ENCODE assay signal across 6 cellular contexts in genomic region chr1:153968000-153968363, GRCh38. TPM values are rescaled to one million over a fixed set of nuclear protein-coding genes. Genes with fewer than 3 reads are reported as not detected.
DNase-seq lines count a peak whose midpoint lies in the region; ATAC-seq and TF ChIP-seq lines count a peak whose summit lies in the region.

No MANE protein-coding gene starts in this region.

- H3K27ac Mint-ChIP-seq in H9: peak overlapping the region; percentile 99 to 100 (median 99)
- H3K27ac Mint-ChIP-seq in activated CD8-positive, alpha-beta T cell treated with anti-CD3 and anti-CD28 coated beads, Interleukin-2, amount 10 ng/mL, durations not matched to agents 7 days and 5 days: peak overlapping the region; percentile 93

- H3K9me3 Mint-ChIP-seq in H9: peaks cover 0 to 4% of the 10 kb centered on the region in 2 experiments; a peak in 2 of 5 replicates
- no peaks in the 10 kb centered on the region for H3K9me3 Mint-ChIP-seq in activated CD8-positive, alpha-beta T cell treated with anti-CD3 and anti-CD28 coated beads, Interleukin-2, amount 10 ng/mL, durations not matched to agents 7 days and 5 days (ENCODE audit: insufficient read depth)

- peaks cover 9 to 21% (median 17%) of the 10 kb centered on the region in 3 experiments; a peak in 6 of 7 replicates for H3K36me3 Mint-ChIP-seq in H9 (ENCODE audit: insufficient read depth in 1 of 3, low read depth in 3 of 3)
- H3K36me3 Mint-ChIP-seq in activated CD8-positive, alpha-beta T cell treated with anti-CD3 and anti-CD28 coated beads, Interleukin-2, amount 10 ng/mL, durations not matched to agents 7 days and 5 days (ENCODE audit: low read depth): peaks cover 14% of the 10 kb centered on the region

- H3K14ac ChIP-seq in H9 (ENCODE audit: insufficient read depth, low read length): peak overlapping the region; percentile 77; the same call in 1 of the 2 replicates

- H4K91ac ChIP-seq in H9 (ENCODE audit: insufficient read length, low read depth, low read length): no peak overlapping the region

- H3K18ac ChIP-seq in H9 (ENCODE audit: insufficient read length, low read depth, low read length) (peak overlapping the region; percentile 31), mesendoderm (ENCODE audit: low read length) (peak overlapping the region; percentile 8)

- no CpG with 5 or more reads among the region's 8 CpGs for WGBS in H9 (ENCODE audit: extremely low coverage, insufficient read length, low lambda C conversion rate)
- whole genome bisulfite sequencing in mesendoderm (ENCODE audit: extremely low coverage, insufficient coverage, low lambda C conversion rate): no CpG with 5 or more reads among the region's 8 CpGs

- ATAC-seq in activated CD8-positive, alpha-beta T cell treated with anti-CD3 and anti-CD28 coated beads, Interleukin-2, amount 10 ng/mL, durations not matched to agents 7 days and 5 days: no peak

- no peak overlapping the region for H2AFZ ChIP-seq in H9 (ENCODE audit: low read length)

- no peak overlapping the region for H3K23ac ChIP-seq in H9 (ENCODE audit: insufficient read length, low read depth, low read length)
- H3K23ac ChIP-seq in mesendoderm (ENCODE audit: low read length): no peak overlapping the region

- no peak overlapping the region for H2BK20ac ChIP-seq in H9 (ENCODE audit: low read depth, low read length, poor library complexity, severe bottlenecking)

- POLR2A ChIA-PET in activated CD8-positive, alpha-beta T cell treated with anti-CD3 and anti-CD28 coated beads, Interleukin-2, amount 10 ng/mL, durations not matched to agents 7 days and 5 days (lab: Charles Lee): interaction anchor here (0.6 to 4.1 kb wide), 23 partner anchors 9 to 428 kb away, joined by 3 to 62 read pairs (median 5); partner anchors contain the start of genes CRTC2, DENND4B, GATAD2B and JTB

- H3T11ph ChIP-seq in H9 (ENCODE audit: low read length): no peak overlapping the region

- no peak overlapping the region for H2BK12ac ChIP-seq in H9 (ENCODE audit: insufficient read length, low read depth, low read length)

- H3K56ac ChIP-seq in H9 (ENCODE audit: insufficient read length, low read depth, low read length): no peak overlapping the region
- H3K56ac ChIP-seq in mesendoderm (ENCODE audit: low read length): peak overlapping the region; percentile 82

- H2BK15ac ChIP-seq in H9 (ENCODE audit: low read depth, low read length) (no peak overlapping the region), mesendoderm (replicated peaks; ENCODE audit: low read depth) (no peak overlapping the region)

- peak overlapping the region; percentile 0 for H4K5ac ChIP-seq in H9 (ENCODE audit: insufficient read length, low read depth, low read length)
- H4K5ac ChIP-seq in mesendoderm (ENCODE audit: low read length): no peak overlapping the region

- no peak overlapping the region for H2BK5ac ChIP-seq in H9 (ENCODE audit: insufficient read length, low read length)
- no peak overlapping the region for H2BK5ac ChIP-seq in mesendoderm (ENCODE audit: low read length)

- TF ChIP-seq CTCF in H9 (conservative IDR thresholded peaks at IDR 0.05): no peak

- DNase-seq in H9 (peak; percentile 61), mesendoderm (no peak), A172 (ENCODE audit: low spot score) (no peak), kidney tubule cell (ENCODE audit: low spot score) (no peak)
- DNase-seq in activated CD8-positive, alpha-beta T cell treated with anti-CD3 and anti-CD28 coated beads, Interleukin-2, amount 10 ng/mL, durations not matched to agents 7 days and 5 days: no peak
- no peak for DNase-seq in stimulated activated CD4-positive, alpha-beta T cell treated with anti-CD3 and anti-CD28 coated beads, Interleukin-15, amount 100 ng/mL, for 24 hours

- H3K4me1 ChIP-seq in H9 (ENCODE audit: insufficient read depth, low read length): no peaks in the 10 kb centered on the region
- H3K4me1 ChIP-seq in mesendoderm (ENCODE audit: control insufficient read depth, low read depth, low read length): peaks cover 2% of the 10 kb centered on the region

- CTCF ChIA-PET in activated CD8-positive, alpha-beta T cell treated with anti-CD3 and anti-CD28 coated beads, Interleukin-2, amount 10 ng/mL, durations not matched to agents 7 days and 5 days (lab: Charles Lee): interaction anchor here (0.8 to 7.4 kb wide), 12 partner anchors 9 to 296 kb away, joined by 3 to 109 read pairs (median 4); partner anchors contain the start of genes CRTC2, DENND4B, GATAD2B and JTB

- no peaks in the 10 kb centered on the region for H3K27me3 Mint-ChIP-seq in H9 (ENCODE audit: low read depth)
- H3K27me3 Mint-ChIP-seq in activated CD8-positive, alpha-beta T cell treated with anti-CD3 and anti-CD28 coated beads, Interleukin-2, amount 10 ng/mL, durations not matched to agents 7 days and 5 days (ENCODE audit: low read depth): no peaks in the 10 kb centered on the region

- peak overlapping the region; percentile 77 for H3K9ac ChIP-seq in H9 (ENCODE audit: extremely low read depth, insufficient read length, low read length)
- peak overlapping the region; percentile 65 for H3K9ac ChIP-seq in mesendoderm (ENCODE audit: low read length)

- peaks cover 14% of the 10 kb centered on the region for H3K23me2 ChIP-seq in H9 (ENCODE audit: insufficient read length, low read depth, low read length, poor library complexity, severe bottlenecking)

- H3K79me2 ChIP-seq in H9 (ENCODE audit: insufficient read depth, low read length) (peaks cover under 1% of the 10 kb centered on the region; the same call in 1 of the 2 replicates), mesendoderm (ENCODE audit: control insufficient read depth, insufficient read depth, low read length) (peaks cover 3% of the 10 kb centered on the region)

- no peak overlapping the region for H3K4me3 ChIP-seq in mesendoderm (ENCODE audit: low read length)

- H3K4me2 ChIP-seq in H9 (ENCODE audit: insufficient read depth, insufficient read length, low read length) (peak overlapping the region; percentile 81), mesendoderm (ENCODE audit: low read length) (peak overlapping the region; percentile 57)

- H4K8ac ChIP-seq in H9 (replicated peaks; ENCODE audit: insufficient read length, low read depth, low read length) (no peak overlapping the region), mesendoderm (ENCODE audit: low read depth, low read length) (no peak overlapping the region)

- H3K4me3 Mint-ChIP-seq in H9: peak overlapping the region; percentile 87 to 96
- peak overlapping the region; percentile 86 for H3K4me3 Mint-ChIP-seq in activated CD8-positive, alpha-beta T cell treated with anti-CD3 and anti-CD28 coated beads, Interleukin-2, amount 10 ng/mL, durations not matched to agents 7 days and 5 days

- no peak overlapping the region for H2AK5ac ChIP-seq in H9 (ENCODE audit: insufficient read length, low read length)
- no peak overlapping the region for H2AK5ac ChIP-seq in mesendoderm (ENCODE audit: low read length)

- H4K20me1 ChIP-seq in H9 (ENCODE audit: control insufficient read depth, insufficient read depth, insufficient read length): no peaks in the 10 kb centered on the region

- peak overlapping the region; percentile 50 for H3K27ac ChIP-seq in H9 (ENCODE audit: insufficient read length, low read depth, low read length)
- H3K27ac ChIP-seq in mesendoderm (ENCODE audit: low read depth, low read length): no peak overlapping the region

- peaks cover under 1% of the 10 kb centered on the region for H3K79me1 ChIP-seq in H9 (ENCODE audit: insufficient read depth, low read depth, low read length, poor library complexity, severe bottlenecking)
- H3K79me1 ChIP-seq in mesendoderm (ENCODE audit: low read length): peaks cover 2% of the 10 kb centered on the region

- no peak overlapping the region for H3K4ac ChIP-seq in H9 (ENCODE audit: low read depth, low read length)
- H3K4ac ChIP-seq in mesendoderm (ENCODE audit: low read depth, low read length): peak overlapping the region; percentile 24

- H3K4me1 Mint-ChIP-seq in H9: peaks cover 31 to 39% of the 10 kb centered on the region in 2 experiments
- peaks cover 58% of the 10 kb centered on the region for H3K4me1 Mint-ChIP-seq in activated CD8-positive, alpha-beta T cell treated with anti-CD3 and anti-CD28 coated beads, Interleukin-2, amount 10 ng/mL, durations not matched to agents 7 days and 5 days (ENCODE audit: low read depth)

- no peak overlapping the region for H2BK120ac ChIP-seq in H9 (ENCODE audit: low read depth, low read length, poor library complexity, severe bottlenecking)
- H2BK120ac ChIP-seq in mesendoderm (ENCODE audit: low read depth, low read length): no peak overlapping the region

- H3K27me3 ChIP-seq in H9 (ENCODE audit: insufficient read depth, low read length) (no peaks in the 10 kb centered on the region), mesendoderm (ENCODE audit: insufficient read depth, low read length, poor library complexity) (no peaks in the 10 kb centered on the region)

- H3K36me3 ChIP-seq in mesendoderm (ENCODE audit: control insufficient read depth, insufficient read depth, low read length): no peaks in the 10 kb centered on the region

- no peaks in the 10 kb centered on the region for H3K9me3 ChIP-seq in H9 (ENCODE audit: control insufficient read depth, low read depth, low read length)

RNA-seq across cellular contexts. Expression of gene CREB3L4, which starts 0.3 kb away (rescaled TPM):
- total RNA-seq in H9 (2021): 27.6 and 27.7 TPM in 2 replicates
- 1 to 10 TPM; 5.7 to 9.0 TPM for total RNA-seq in activated CD8-positive, alpha-beta T cell treated with anti-CD3 and anti-CD28 coated beads, Interleukin-2, amount 10 ng/mL, durations not matched to agents 7 days and 5 days
- polyA plus RNA-seq in mesendoderm (2013, experiment 1 of 2): 15.2 TPM
- polyA plus RNA-seq in mesendoderm (2013, experiment 2 of 2): 13.7 TPM
- 19.9 and 28.4 TPM in 2 replicates for total RNA-seq in A172 (2014; rRNA removed; shearing (Covaris generic))

RNA-seq across cellular contexts. Expression of gene SLC39A1, which starts 4.6 kb away (rescaled TPM):
- total RNA-seq in H9 (2021): 161 and 170 TPM in 2 replicates
- 10 to 100 TPM; 35.7 to 36.5 TPM for total RNA-seq in activated CD8-positive, alpha-beta T cell treated with anti-CD3 and anti-CD28 coated beads, Interleukin-2, amount 10 ng/mL, durations not matched to agents 7 days and 5 days
- polyA plus RNA-seq in mesendoderm (2013, experiment 1 of 2): 162 TPM
- 160 TPM for polyA plus RNA-seq in mesendoderm (2013, experiment 2 of 2)
- 192 and 204 TPM in 2 replicates for total RNA-seq in A172 (2014; rRNA removed; shearing (Covaris generic))

RNA-seq across cellular contexts. Expression of gene JTB, which starts 9.5 kb away (rescaled TPM):
- 85.0 and 85.4 TPM in 2 replicates for total RNA-seq in H9 (2021)
- 100 to 1,000 TPM; 133 to 140 TPM for total RNA-seq in activated CD8-positive, alpha-beta T cell treated with anti-CD3 and anti-CD28 coated beads, Interleukin-2, amount 10 ng/mL, durations not matched to agents 7 days and 5 days
- polyA plus RNA-seq in mesendoderm (2013, experiment 1 of 2): 106 TPM
- polyA plus RNA-seq in mesendoderm (2013, experiment 2 of 2): 103 TPM
- 280 and 326 TPM in 2 replicates for total RNA-seq in A172 (2014; rRNA removed; shearing (Covaris generic))

RNA-seq across cellular contexts. Expression of gene CRTC2, which starts 9.6 kb away (rescaled TPM):
- 44.7 and 45.7 TPM in 2 replicates for total RNA-seq in H9 (2021)
- 100 to 1,000 TPM in 1 of 2 experiments, 10 to 100 TPM in 1; 85.1 to 104 TPM for total RNA-seq in activated CD8-positive, alpha-beta T cell treated with anti-CD3 and anti-CD28 coated beads, Interleukin-2, amount 10 ng/mL, durations not matched to agents 7 days and 5 days
- polyA plus RNA-seq in mesendoderm (2013, experiment 1 of 2): 15.4 TPM
- 14.7 TPM for polyA plus RNA-seq in mesendoderm (2013, experiment 2 of 2)
- 14.5 and 16.6 TPM in 2 replicates for total RNA-seq in A172 (2014; rRNA removed; shearing (Covaris generic))

RNA-seq across cellular contexts. Expression of gene RAB13, which starts 18.2 kb away (rescaled TPM):
- 122 and 130 TPM in 2 replicates for total RNA-seq in H9 (2021)
- 1 to 10 TPM; 5.2 to 6.5 TPM for total RNA-seq in activated CD8-positive, alpha-beta T cell treated with anti-CD3 and anti-CD28 coated beads, Interleukin-2, amount 10 ng/mL, durations not matched to agents 7 days and 5 days
- polyA plus RNA-seq in mesendoderm (2013, experiment 1 of 2): 270 TPM
- polyA plus RNA-seq in mesendoderm (2013, experiment 2 of 2): 280 TPM
- total RNA-seq in A172 (2014; rRNA removed; shearing (Covaris generic)): 36.6 and 41.3 TPM in 2 replicates
